9 cellular contexts compared by ENCODE assay signal in genomic region chr5:122896598-122897282, GRCh38.
DNase-seq lines count a peak whose midpoint lies in the region; ATAC-seq and TF ChIP-seq lines count a peak whose summit lies in the region.
"Had no signal": no experiment of that assay in that cellular context is flagged by ENCODE, and none has a peak within 500 bp of the region (broad histone marks: within the 10 kb centered on the region; RNA-seq: fewer than 3 reads in every experiment).

No MANE protein-coding gene starts in this region.

- peak; percentile 49 for TF ChIP-seq CTCF in AG04449 (IDR thresholded peaks at IDR 0.05; ENCODE audit: insufficient read depth, low read length, missing control alignments)
- TF ChIP-seq CTCF in GM20000 (IDR thresholded peaks at IDR 0.05; ENCODE audit: extremely low read depth, missing control alignments): peak; percentile 42

- ATAC-seq in GM19397 (IDR thresholded peaks at IDR 0.05; ENCODE audit: unreplicated experiment): no peak
- ATAC-seq in GM19328 (IDR thresholded peaks at IDR 0.05; ENCODE audit: unreplicated experiment): no peak
- no peak for ATAC-seq in HG02623 (IDR thresholded peaks at IDR 0.05; ENCODE audit: unreplicated experiment)

- CTCF ChIA-PET in AG04449 (lab: Yijun Ruan, JAX): interaction anchor here (0.7 to 1.9 kb wide), 23 partner anchors 8 to 526 kb away, joined by 3 to 8 read pairs (median 4); partner anchors contain the start of gene CEP120

- POLR2A ChIA-PET in AG04449 (lab: Yijun Ruan, JAX): interaction anchor here (0.8 kb wide), 1 partner anchor 261 kb away, joined by 3 read pairs; no protein-coding TSS in a partner anchor

- H3K4me3 ChIP-seq in AG04449 (ENCODE audit: low read depth, low read length): no peak overlapping the region

- DNase-seq in AG04449 (ENCODE audit: low read depth, low spot score) (no peak), GM20000 (ENCODE audit: low spot score) (no peak), SW480 (ENCODE audit: low spot score) (peak; percentile 22), iris pigment epithelial cell (ENCODE audit: low read depth) (peak; percentile 39), KG1 (lab: John Stamatoyannopoulos, UW) (no peak)
- DNase-seq: activated B cell treated with CpG ODN at 0.5 μM for 24 hours had no signal

Comparison
In these comparisons a context has a peak if more than half of its experiments do, and no peak if none do; other contexts are left out.
1. DNase-seq: peak in SW480 (single experiment) and iris pigment epithelial cell (single experiment); none in AG04449 (single experiment), GM20000 (single experiment) and KG1 (single experiment).